In the genomic region with DNA sequence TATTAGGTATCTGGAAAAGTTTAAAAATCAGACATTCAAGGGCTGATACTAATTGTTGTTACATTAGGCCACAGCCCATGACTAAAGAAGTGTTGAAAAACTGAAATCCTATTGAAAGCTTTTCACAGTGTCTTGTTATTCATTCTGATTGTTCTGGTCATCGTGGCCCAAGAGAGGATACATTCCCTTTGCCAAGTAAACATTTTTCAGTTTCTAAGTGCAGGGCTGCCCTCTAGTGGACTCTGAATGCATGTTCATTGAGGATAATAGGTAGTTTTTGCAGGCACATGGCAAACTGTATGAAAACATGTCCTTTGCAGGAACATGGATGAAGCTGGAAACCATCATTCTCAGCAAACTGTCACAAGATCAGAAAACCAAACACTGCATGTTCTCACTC, we compare ENCODE assay signal across 8 cellular contexts.
DNase-seq lines count a peak whose midpoint lies in the region; ATAC-seq and TF ChIP-seq lines count a peak whose summit lies in the region.

No MANE protein-coding gene starts in this region.

- POLR2A ChIA-PET in HEK293T (lab: Yijun Ruan, JAX), result no interaction called here
- POLR2A ChIA-PET in RWPE1 (lab: Yijun Ruan, JAX; ENCODE audit: low non-redundant PET), result no interaction called here

- no peak overlapping the region for H3K27ac ChIP-seq in RWPE1

- CTCF ChIA-PET in HEK293T (lab: Yijun Ruan, JAX) (interaction anchor here (0.8 to 1.0 kb wide), 2 partner anchors 188 to 222 kb away, joined by 3 read pairs; no protein-coding TSS in a partner anchor), RWPE1 (lab: Yijun Ruan, JAX) (no interaction called here)

- ATAC-seq in GM18873 (IDR thresholded peaks at IDR 0.05; ENCODE audit: low FRiP score, unreplicated experiment), result no peak
- no peak for ATAC-seq in stimulated activated effector memory CD8-positive, alpha-beta T cell treated with anti-CD3 and anti-CD28 coated beads, Interleukin-12 subunit alpha, Interleukin-12 subunit beta, amount 100 ng/mL, for 72 hours

- H3K4me3 ChIP-seq in fibroblast of mammary gland (ENCODE audit: control insufficient read depth, low read depth, low read length), result no peak overlapping the region

- H3K36me3 Mint-ChIP-seq in stimulated activated effector memory CD8-positive, alpha-beta T cell treated with anti-CD3 and anti-CD28 coated beads, Interleukin-12 subunit alpha, Interleukin-12 subunit beta, amount 100 ng/mL, for 72 hours, result no peaks in the 10 kb centered on the region

- TF ChIP-seq CTCF in RWPE1 (conservative IDR thresholded peaks at IDR 0.05; ENCODE audit: low read depth) (peak; percentile 28; the same call in 1 of the 2 replicates), fibroblast of mammary gland (conservative IDR thresholded peaks at IDR 0.05; ENCODE audit: control insufficient read depth, insufficient read depth, low read depth, low read length) (peak; percentile 69)

- peaks cover 12% of the 10 kb centered on the region for H3K9me3 Mint-ChIP-seq in stimulated activated effector memory CD8-positive, alpha-beta T cell treated with anti-CD3 and anti-CD28 coated beads, Interleukin-12 subunit alpha, Interleukin-12 subunit beta, amount 100 ng/mL, for 72 hours

- H3K4me1 Mint-ChIP-seq in stimulated activated effector memory CD8-positive, alpha-beta T cell treated with anti-CD3 and anti-CD28 coated beads, Interleukin-12 subunit alpha, Interleukin-12 subunit beta, amount 100 ng/mL, for 72 hours, result no peaks in the 10 kb centered on the region

- H3K27ac Mint-ChIP-seq in stimulated activated effector memory CD8-positive, alpha-beta T cell treated with anti-CD3 and anti-CD28 coated beads, Interleukin-12 subunit alpha, Interleukin-12 subunit beta, amount 100 ng/mL, for 72 hours, result no peak overlapping the region

- H3K4me3 Mint-ChIP-seq in stimulated activated effector memory CD8-positive, alpha-beta T cell treated with anti-CD3 and anti-CD28 coated beads, Interleukin-12 subunit alpha, Interleukin-12 subunit beta, amount 100 ng/mL, for 72 hours, result no peak overlapping the region

- DNase-seq in NCI-H510A treated with DMSO at 0.1 percent for 48 hours (lab: John Stamatoyannopoulos, UW) (peak; percentile 8), NCI-H510A (lab: John Stamatoyannopoulos, UW) (no peak), HEK293T (ENCODE audit: extremely low spot score) (peak; percentile 49), RWPE1 (ENCODE audit: low spot score) (peak; percentile 44), fibroblast of mammary gland (ENCODE audit: low read depth) (peak; percentile 73)
- DNase-seq in stimulated activated CD4-positive, alpha-beta T cell treated with anti-CD3 and anti-CD28 coated beads, Interleukin-4, amount 100 ng/mL, for 24 hours, result peak; percentile 5
- DNase-seq in stimulated activated effector memory CD8-positive, alpha-beta T cell treated with anti-CD3 and anti-CD28 coated beads, Interleukin-12 subunit alpha, Interleukin-12 subunit beta, amount 100 ng/mL, for 72 hours (ENCODE audit: low spot score in 2 of 2), result no peak

TF ChIP-seq in HEK293T, 16 proteins besides CTCF, POLR2A, EP300 and RAD21:
- TF ChIP-seq FOXA1 (IDR thresholded peaks at IDR 0.05) (no peak), LEF1 (IDR thresholded peaks at IDR 0.05; ENCODE audit: borderline replicate concordance) (no peak)
TF ChIP-seq in HEK293T: peak in this region for 0.

Comparison
In these comparisons a context has a peak if more than half of its experiments do, and no peak if none do; other contexts are left out.
1. DNase-seq: peak in NCI-H510A treated with DMSO at 0.1 percent for 48 hours (single experiment), HEK293T (single experiment), RWPE1 (single experiment), fibroblast of mammary gland (single experiment) and stimulated activated CD4-positive, alpha-beta T cell treated with anti-CD3 and anti-CD28 coated beads, Interleukin-4, amount 100 ng/mL, for 24 hours (single experiment); none in NCI-H510A (single experiment) and stimulated activated effector memory CD8-positive, alpha-beta T cell treated with anti-CD3 and anti-CD28 coated beads, Interleukin-12 subunit alpha, Interleukin-12 subunit beta, amount 100 ng/mL, for 72 hours (0 of 2).